17 cellular contexts compared by ENCODE assay signal in the genomic region with DNA sequence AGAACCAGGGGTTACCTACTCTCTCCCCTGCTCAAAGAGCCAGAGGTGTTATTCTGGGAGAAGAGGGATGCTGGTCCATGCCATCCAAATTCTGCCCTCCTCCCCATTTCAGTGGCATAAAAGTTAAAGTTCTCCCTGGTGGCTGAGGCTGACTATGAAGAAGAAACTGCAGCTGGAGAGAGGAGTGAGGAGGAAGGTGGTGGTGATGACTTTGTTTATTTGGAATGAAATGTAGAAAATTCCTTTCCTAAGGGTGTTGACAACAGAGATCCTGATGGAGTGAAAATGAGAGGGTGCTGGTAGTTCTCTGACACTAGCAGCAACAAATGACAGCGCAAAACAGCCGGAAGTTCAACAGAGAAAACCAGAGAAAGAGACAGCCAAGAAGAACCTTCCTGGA.
DNase-seq lines count a peak whose midpoint lies in the region; TF ChIP-seq lines count a peak whose summit lies in the region.
"Had no signal": no experiment of that assay in that cellular context is flagged by ENCODE, and none has a peak within 500 bp of the region (broad histone marks: within the 10 kb centered on the region; RNA-seq: fewer than 3 reads in every experiment).

No MANE protein-coding gene starts in this region.

- DNase-seq in AG04450 (ENCODE audit: low read depth, low spot score) (peak; percentile 55), HFFc6 (peak; percentile 12), choroid plexus epithelial cell (ENCODE audit: low read depth) (peak; percentile 83), glomerular visceral epithelial cell (ENCODE audit: extremely low spot score) (no peak), midbrain (lab: John Stamatoyannopoulos, UW) (no peak), RPMI8226 (no peak), NCI-H446 (lab: John Stamatoyannopoulos, UW) (no peak)
- DNase-seq: dermis blood vessel endothelial cell; NCI-H1105 treated with DMSO at 0.1 percent for 48 hours; NCI-H510A; Peyer's patch; stimulated activated CD4-positive, alpha-beta T cell treated with anti-CD3 and anti-CD28 coated beads, Interleukin-4, amount 100 ng/mL, for 24 hours; stimulated activated naive CD4-positive, alpha-beta T cell treated with Interleukin-2 at 50 U/mL for 16 hours had no signal

- H3K4me1 ChIP-seq in muscle layer of duodenum (ENCODE audit: control insufficient read depth in 1 of 2, insufficient read depth in 2 of 2, low read length in 2 of 2): peaks cover 0 to 10% of the 10 kb centered on the region in 2 donors
- H3K4me1 ChIP-seq: Peyer's patch had no signal

- H3K4me3 ChIP-seq in AG04450 (ENCODE audit: low read depth, low read length) (peak overlapping the region; percentile 42), choroid plexus epithelial cell (ENCODE audit: low read depth, low read length) (no peak overlapping the region), muscle layer of duodenum (ENCODE audit: low read depth in 1 of 2, low read length in 2 of 2) (no peak overlapping the region)
- H3K4me3 ChIP-seq: Peyer's patch had no signal

- no peaks in the 10 kb centered on the region for H3K27me3 ChIP-seq in AG04450 (ENCODE audit: control insufficient read depth, insufficient read depth, low read length)
- no peaks in the 10 kb centered on the region for H3K27me3 ChIP-seq in muscle layer of duodenum (ENCODE audit: low read depth, low read length)
- H3K27me3 ChIP-seq: Peyer's patch had no signal

- peak overlapping the region; percentile 100 for H3K27ac ChIP-seq in AG04450 (ENCODE audit: low read depth, low read length)
- peak overlapping the region; percentile 70 for H3K27ac ChIP-seq in muscle layer of duodenum (ENCODE audit: low read length)
- H3K27ac ChIP-seq: Peyer's patch had no signal

- TF ChIP-seq CTCF in AG04450 (IDR thresholded peaks at IDR 0.05; ENCODE audit: low read depth, low read length) (0 out of 2 replicates have a peak, but pooled peaks have one; percentile 12), HFFc6 (IDR thresholded peaks at IDR 0.05) (no peak), choroid plexus epithelial cell (conservative IDR thresholded peaks at IDR 0.05; ENCODE audit: low read depth, low read length) (no peak)

- peaks cover 30% of the 10 kb centered on the region for H3K4me1 Mint-ChIP-seq in HFFc6 (ENCODE audit: low read depth)
- H3K4me1 Mint-ChIP-seq: B cell had no signal

- peak overlapping the region; percentile 93 for H3K27ac Mint-ChIP-seq in HFFc6
- H3K27ac Mint-ChIP-seq: B cell, progenitor cell of endocrine pancreas had no signal

- peaks cover 5 to 6% of the 10 kb centered on the region in 2 donors for H3K36me3 ChIP-seq in muscle layer of duodenum (ENCODE audit: control insufficient read depth in 1 of 2, insufficient read depth in 2 of 2, low read length in 2 of 2)

- H3K36me3 Mint-ChIP-seq in HFFc6 (ENCODE audit: low read depth): peaks cover 18% of the 10 kb centered on the region; the same call in 1 of the 2 replicates

- CTCF ChIA-PET in AG04450 (lab: Charles Lee): interaction anchor here (0.9 to 3.0 kb wide), 8 partner anchors 16 to 663 kb away, joined by 3 to 17 read pairs (median 8); a partner anchor contains a TSS

- POLR2A ChIA-PET in AG04450 (lab: Yijun Ruan, JAX): interaction anchor here (0.7 to 3.8 kb wide), 6 partner anchors 14 to 402 kb away, joined by 3 to 19 read pairs (median 6); a partner anchor contains a TSS

- H3K4me3 Mint-ChIP-seq in HFFc6: peak overlapping the region; percentile 68
- H3K4me3 Mint-ChIP-seq: B cell had no signal

- no peaks in the 10 kb centered on the region for H3K9me3 Mint-ChIP-seq in HFFc6
- H3K9me3 Mint-ChIP-seq: activated naive CD4-positive, alpha-beta T cell treated with anti-CD3 and anti-CD28 coated beads, Interleukin-2, amount 50 U/mL, for 72 hours had no signal

- no peaks in the 10 kb centered on the region for H3K9me3 ChIP-seq in AG04450 (ENCODE audit: control insufficient read depth, insufficient read depth, low read length)
- H3K9me3 ChIP-seq in muscle layer of duodenum (ENCODE audit: control insufficient read depth in 1 of 2, low read length in 2 of 2): no peaks in the 10 kb centered on the region
- H3K9me3 ChIP-seq: Peyer's patch had no signal

- H3K27me3 Mint-ChIP-seq in HFFc6 (ENCODE audit: insufficient read depth): peaks cover 1% of the 10 kb centered on the region; the same call in 1 of the 2 replicates
- H3K27me3 Mint-ChIP-seq: B cell, progenitor cell of endocrine pancreas had no signal

Comparison
In these comparisons a context has a peak if more than half of its experiments do, and no peak if none do; other contexts are left out.
1. DNase-seq: peak in AG04450 (single experiment), HFFc6 (single experiment) and choroid plexus epithelial cell (single experiment); none in glomerular visceral epithelial cell (single experiment), midbrain (single experiment), RPMI8226 (single experiment) and NCI-H446 (0 of 2).